37 cellular contexts compared by ENCODE assay signal in the genomic region with DNA sequence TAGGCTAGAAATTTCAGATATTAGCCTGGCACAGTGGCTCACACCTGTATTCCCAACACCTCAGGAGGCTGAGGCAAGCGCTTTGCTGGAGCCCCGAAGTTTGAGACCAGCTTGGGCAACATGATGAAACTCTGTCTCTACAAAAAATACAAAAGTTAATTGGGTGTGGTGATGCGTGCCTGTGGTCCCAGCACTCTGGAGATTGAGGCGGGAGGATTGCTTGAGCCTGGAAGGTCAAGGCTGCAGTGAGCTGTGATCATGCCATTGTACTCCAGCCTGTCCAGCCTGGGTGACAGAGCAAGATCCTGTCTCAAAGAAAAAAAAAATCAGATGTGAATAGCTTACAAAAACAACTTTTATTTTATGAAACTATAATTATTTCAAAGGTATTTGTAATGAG. TPM values are rescaled to one million over a fixed set of nuclear protein-coding genes. Genes with fewer than 3 reads are reported as not detected.
A peak's percentile ranks its signal among the peaks of the same experiment; 100 is the strongest.
DNase-seq lines count a peak whose midpoint lies in the region; ATAC-seq, FAIRE-seq and TF ChIP-seq lines count a peak whose summit lies in the region.
"Had no signal": no experiment of that assay in that cellular context is flagged by ENCODE, and none has a peak within 500 bp of the region (broad histone marks: within the 10 kb centered on the region; RNA-seq: fewer than 3 reads in every experiment).

No MANE protein-coding gene starts in this region.

- no peak overlapping the region for H3K9ac ChIP-seq in HepG2 (ENCODE audit: insufficient read depth, low read depth, low read length)
- H3K9ac ChIP-seq: parathyroid adenoma had no signal

- H3K4me3 Mint-ChIP-seq in stimulated activated effector memory CD8-positive, alpha-beta T cell treated with anti-CD3 and anti-CD28 coated beads, Interleukin-12 subunit alpha, Interleukin-12 subunit beta, amount 100 ng/mL, for 72 hours = no peak overlapping the region
- H3K4me3 Mint-ChIP-seq: activated CD4-positive, alpha-beta memory T cell treated with anti-CD3 and anti-CD28 coated beads, Interleukin-2, amount 10 ng/mL, durations not matched to agents 7 days and 5 days; activated naive CD4-positive, alpha-beta T cell treated with anti-CD3 and anti-CD28 coated beads for 36 hours; activated T-helper 1 cell treated with anti-CD3 and anti-CD28 coated beads, Interleukin-12 subunit alpha, Interleukin-12 subunit beta, Interleukin-2, Interleukin-4 antibody, amounts not matched to agents 30 ng/mL and 10 ng/mL and 1 ng/mL, durations not matched to agents 14 hours and 24 hours and 36 hours; CD4-positive, alpha-beta T cell; natural killer cell treated with Interleukin-12 subunit alpha and Interleukin-12 subunit beta and Interleukin-15 and Interleukin-18, amount 100 ng/mL, for 72 hours; T-helper 2 cell treated with Interferon-gamma antibody and Interleukin-4, amounts not matched to agents 5 μg/mL and 100 μg/mL, for 36 hours; type B pancreatic cell had no signal

- TF ChIP-seq EP300 in HepG2 (IDR thresholded peaks at IDR 0.05; ENCODE audit: low read depth in 2 of 2, low read length in 2 of 2) (no peak), HepG2 (CRISPR knock-in tag; IDR thresholded peaks at IDR 0.05; ENCODE audit: borderline replicate concordance) (no peak)

- CTCF ChIA-PET in HepG2 (lab: Yijun Ruan, JAX; ENCODE audit: low intra/inter-chr PET ratio, low total read pairs) = no interaction called here

- H3K4me1 ChIP-seq in HepG2 (ENCODE audit: insufficient read depth, low read length) (peaks cover 9% of the 10 kb centered on the region), right lobe of liver (no peaks in the 10 kb centered on the region)
- H3K4me1 ChIP-seq: body of pancreas, parathyroid adenoma, right atrium auricular region had no signal

- no peak overlapping the region for H3K27ac Mint-ChIP-seq in stimulated activated effector memory CD8-positive, alpha-beta T cell treated with anti-CD3 and anti-CD28 coated beads, Interleukin-12 subunit alpha, Interleukin-12 subunit beta, amount 100 ng/mL, for 72 hours
- H3K27ac Mint-ChIP-seq: activated CD4-positive, alpha-beta memory T cell treated with anti-CD3 and anti-CD28 coated beads, Interleukin-2, amount 10 ng/mL, durations not matched to agents 7 days and 5 days; activated naive CD4-positive, alpha-beta T cell treated with anti-CD3 and anti-CD28 coated beads for 36 hours; activated T-helper 1 cell treated with anti-CD3 and anti-CD28 coated beads, Interleukin-12 subunit alpha, Interleukin-12 subunit beta, Interleukin-2, Interleukin-4 antibody, amounts not matched to agents 30 ng/mL and 10 ng/mL and 1 ng/mL, durations not matched to agents 14 hours and 24 hours and 36 hours; CD4-positive, alpha-beta T cell; natural killer cell treated with Interleukin-12 subunit alpha and Interleukin-12 subunit beta and Interleukin-15 and Interleukin-18, amount 100 ng/mL, for 72 hours; T-helper 2 cell treated with Interferon-gamma antibody and Interleukin-4, amounts not matched to agents 5 μg/mL and 100 μg/mL, for 36 hours; type B pancreatic cell had no signal

- H3K27ac ChIP-seq in HepG2 (ENCODE audit: extremely low read length, insufficient read depth, low read length) (no peak overlapping the region), right lobe of liver (no peak overlapping the region)
- H3K27ac ChIP-seq: body of pancreas, parathyroid adenoma, right atrium auricular region had no signal

- H3K36me3 ChIP-seq in HepG2 (replicated peaks in 1 of 2; ENCODE audit: control insufficient read depth in 1 of 2, insufficient read depth in 2 of 2, low read length in 2 of 2) (no peaks in the 10 kb centered on the region), right lobe of liver (no peaks in the 10 kb centered on the region)
- H3K36me3 ChIP-seq: right atrium auricular region had no signal

- no peak overlapping the region for H2AFZ ChIP-seq in HepG2 (ENCODE audit: low read length)
- H2AFZ ChIP-seq: parathyroid adenoma had no signal

- no peaks in the 10 kb centered on the region for H3K27me3 ChIP-seq in HepG2 (ENCODE audit: control insufficient read depth in 1 of 2, insufficient read depth in 2 of 2, low read length in 2 of 2)
- H3K27me3 ChIP-seq in right lobe of liver = no peaks in the 10 kb centered on the region
- H3K27me3 ChIP-seq: body of pancreas, MG63, right atrium auricular region had no signal

- no peak overlapping the region for H3K4me2 ChIP-seq in HepG2 (ENCODE audit: low read depth, low read length)

- POLR2A ChIA-PET in HepG2 (lab: Yijun Ruan, JAX) = interaction anchor here (2.2 kb wide), 1 partner anchor 15 kb away, joined by 8 read pairs; a partner anchor contains a TSS

- H3K9me3 ChIP-seq in HepG2 (ENCODE audit: low read length) (no peaks in the 10 kb centered on the region), right lobe of liver (no peaks in the 10 kb centered on the region)
- H3K9me3 ChIP-seq: body of pancreas, MG63, mucosa of descending colon, right atrium auricular region had no signal

- TF ChIP-seq POLR2A in HepG2 (IDR thresholded peaks at IDR 0.05; ENCODE audit: insufficient read depth in 1 of 2, low read depth in 2 of 2, low read length in 2 of 2) (no peak), right lobe of liver (IDR thresholded peaks at IDR 0.05) (no peak)

- no peaks in the 10 kb centered on the region for H4K20me1 ChIP-seq in HepG2 (ENCODE audit: insufficient read depth, low read length)

- H3K36me3 Mint-ChIP-seq in stimulated activated effector memory CD8-positive, alpha-beta T cell treated with anti-CD3 and anti-CD28 coated beads, Interleukin-12 subunit alpha, Interleukin-12 subunit beta, amount 100 ng/mL, for 72 hours = no peaks in the 10 kb centered on the region
- H3K36me3 Mint-ChIP-seq: natural killer cell treated with Interleukin-12 subunit alpha and Interleukin-12 subunit beta and Interleukin-15 and Interleukin-18, amount 100 ng/mL, for 72 hours had no signal

- no peaks in the 10 kb centered on the region for H3K4me1 Mint-ChIP-seq in stimulated activated effector memory CD8-positive, alpha-beta T cell treated with anti-CD3 and anti-CD28 coated beads, Interleukin-12 subunit alpha, Interleukin-12 subunit beta, amount 100 ng/mL, for 72 hours
- H3K4me1 Mint-ChIP-seq: activated CD4-positive, alpha-beta memory T cell treated with anti-CD3 and anti-CD28 coated beads, Interleukin-2, amount 10 ng/mL, durations not matched to agents 7 days and 5 days had no signal

- H3K4me3 ChIP-seq in HepG2 (replicated peaks in 1 of 3; ENCODE audit: insufficient read depth in 1 of 3, low read depth in 2 of 3, low read length in 3 of 3) = no peak overlapping the region
- no peak overlapping the region for H3K4me3 ChIP-seq in right lobe of liver
- H3K4me3 ChIP-seq: body of pancreas, lung, MG63, mucosa of descending colon, right atrium auricular region had no signal

- in situ Hi-C loops in HepG2 (cut with HindIII; ENCODE audit: extremely low pct_ligation_motif_present, low pct_unique_long_range_greater_than_20kb) = no loop called here

- DNase-seq in HepG2 (ENCODE audit: low spot score) (peak; percentile 35), right lobe of liver (no peak), glomerular visceral epithelial cell (ENCODE audit: extremely low spot score) (peak; percentile 51), renal cortical epithelial cell (ENCODE audit: low read depth) (peak; percentile 51), NCI-H510A treated with DMSO at 0.1 percent for 48 hours (lab: John Stamatoyannopoulos, UW) (no peak), occipital lobe (lab: John Stamatoyannopoulos, UW) (no peak)
- no peak for DNase-seq in stimulated activated effector memory CD8-positive, alpha-beta T cell treated with anti-CD3 and anti-CD28 coated beads, Interleukin-12 subunit alpha, Interleukin-12 subunit beta, amount 100 ng/mL, for 72 hours (ENCODE audit: low spot score in 2 of 2)
- DNase-seq: activated CD4-positive, alpha-beta memory T cell treated with anti-CD3 and anti-CD28 coated beads, Interleukin-2, amount 10 ng/mL, durations not matched to agents 7 days and 5 days; activated CD8-positive, alpha-beta memory T cell treated with anti-CD3 and anti-CD28 coated beads, Interleukin-2, amount 50 U/mL, for 48 hours; activated naive CD4-positive, alpha-beta T cell treated with anti-CD3 and anti-CD28 coated beads for 36 hours; AML-193; body of pancreas; CD4-positive, alpha-beta T cell; cerebellar nuclear complex; GOT3; KG1; kidney glomerular epithelial cell; MG63; mucosa of descending colon; NCI-H1105 treated with DMSO at 0.1 percent for 48 hours; NCI-H2081; NCI-H526 treated with DMSO at 0.1 percent for 48 hours; SIG-M5; stimulated activated CD4-positive, alpha-beta T cell treated with anti-CD3 and anti-CD28 coated beads, Interleukin-4, amount 100 ng/mL, for 24 hours had no signal

- TF ChIP-seq CTCF in HepG2 (CRISPR knock-in tag; IDR thresholded peaks at IDR 0.05) (no peak), right lobe of liver (IDR thresholded peaks at IDR 0.05) (no peak)

- 83% methylated on average over 4 of the region's 4 CpGs for WGBS in HepG2 (ENCODE audit: low lambda C conversion rate)
- WGBS in right lobe of liver (ENCODE audit: insufficient coverage, low coverage, low lambda C conversion rate, missing lambda C conversion rate) = 97% methylated on average over 4 of the region's 4 CpGs

- BruUV-seq in HepG2 (replicated peaks; lab: Mats Ljungman, UMichigan) = no TSS peak

- FAIRE-seq in HepG2 (lab: Jason Lieb, UNC) = no peak
- FAIRE-seq: D721Med, frontal cortex, HTR-8/SVneo had no signal

- H3K9me3 Mint-ChIP-seq in stimulated activated effector memory CD8-positive, alpha-beta T cell treated with anti-CD3 and anti-CD28 coated beads, Interleukin-12 subunit alpha, Interleukin-12 subunit beta, amount 100 ng/mL, for 72 hours = peaks cover 3% of the 10 kb centered on the region
- H3K9me3 Mint-ChIP-seq: activated CD4-positive, alpha-beta memory T cell treated with anti-CD3 and anti-CD28 coated beads, Interleukin-2, amount 10 ng/mL, durations not matched to agents 7 days and 5 days; activated T-helper 1 cell treated with anti-CD3 and anti-CD28 coated beads, Interleukin-12 subunit alpha, Interleukin-12 subunit beta, Interleukin-2, Interleukin-4 antibody, amounts not matched to agents 30 ng/mL and 10 ng/mL and 1 ng/mL, durations not matched to agents 14 hours and 24 hours and 36 hours; natural killer cell treated with Interleukin-12 subunit alpha and Interleukin-12 subunit beta and Interleukin-15 and Interleukin-18, amount 100 ng/mL, for 72 hours; T-helper 2 cell treated with Interferon-gamma antibody and Interleukin-4, amounts not matched to agents 5 μg/mL and 100 μg/mL, for 36 hours had no signal

- TF ChIP-seq RAD21 in HepG2 (CRISPR knock-in tag; IDR thresholded peaks at IDR 0.05) = no peak

- ATAC-seq in HepG2 (no peak), right lobe of liver (no peak), HG03378 (IDR thresholded peaks at IDR 0.05; ENCODE audit: unreplicated experiment) (no peak)
- no peak for ATAC-seq in stimulated activated effector memory CD8-positive, alpha-beta T cell treated with anti-CD3 and anti-CD28 coated beads, Interleukin-12 subunit alpha, Interleukin-12 subunit beta, amount 100 ng/mL, for 72 hours
- ATAC-seq: body of pancreas; esophagus mucosa; mucosa of descending colon; natural killer cell treated with Interleukin-12 subunit alpha and Interleukin-12 subunit beta and Interleukin-15 and Interleukin-18, amount 100 ng/mL, for 72 hours; Panc1 had no signal

- intact Hi-C loops in HepG2 (cut with micrococcal nuclease; ENCODE audit: unreplicated experiment) = no loop called here
- intact Hi-C loops in right lobe of liver (cut with DNase I) = no loop called here

- H3K79me2 ChIP-seq in HepG2 (ENCODE audit: insufficient read depth, low read length) = no peaks in the 10 kb centered on the region
- H3K79me2 ChIP-seq: parathyroid adenoma had no signal

RNA-seq across cellular contexts. Expression of a gene that starts 15.1 kb away (rescaled TPM):
- total RNA-seq in HepG2 (2016; rRNA removed; fragmentation: Illumina TruSeq; extraction: Trizol) = 5.4 and 6.8 TPM in 2 replicates
- 2.0 TPM in 2 replicates for total RNA-seq in HepG2 (2016; cell fraction: cytosol; rRNA removed; fragmentation: Illumina TruSeq; extraction: Trizol; ENCODE audit: low read depth)
- 5.7 and 5.8 TPM in 2 replicates for total RNA-seq in HepG2 (2016; cell fraction: insoluble cytoplasmic fraction; rRNA removed; fragmentation: Illumina TruSeq; extraction: Trizol)
- 2.6 and 3.1 TPM in 2 replicates for total RNA-seq in HepG2 (2016; cell fraction: membrane; rRNA removed; fragmentation: Illumina TruSeq; extraction: Trizol)
- 6.2 and 6.7 TPM in 2 replicates for total RNA-seq in HepG2 (2016; cell fraction: nucleus; rRNA removed; fragmentation: Illumina TruSeq; extraction: Trizol)
- 2.4 and 2.8 TPM in 2 replicates for polyA plus RNA-seq in HepG2 (2011; rRNA removed)
- 2.1 and 3.8 TPM in 2 replicates for polyA plus RNA-seq in HepG2 (2011; cell fraction: cytosol; rRNA removed)
- 2.3 and 5.0 TPM in 2 replicates for polyA plus RNA-seq in HepG2 (2011; cell fraction: nucleus; rRNA removed)
- polyA plus RNA-seq in HepG2 (2012) = 1.7 and 1.9 TPM in 2 replicates
- 0.20 and 0.24 TPM in 2 replicates for polyA plus RNA-seq in HepG2 (2016; cell fraction: cytosol; fragmentation: Illumina TruSeq; extraction: Trizol; ENCODE audit: low read depth)
- polyA plus RNA-seq in HepG2 (2016; cell fraction: insoluble cytoplasmic fraction; fragmentation: Illumina TruSeq; extraction: Trizol; ENCODE audit: low read depth) = 4.1 and 4.7 TPM in 2 replicates
- polyA plus RNA-seq in HepG2 (2016; cell fraction: membrane; fragmentation: Illumina TruSeq; extraction: Trizol; ENCODE audit: low read depth) = 0.74 and 0.77 TPM in 2 replicates
- polyA plus RNA-seq in HepG2 (2016; cell fraction: nucleus; fragmentation: Illumina TruSeq; extraction: Trizol; ENCODE audit: insufficient read depth, low read depth) = 3.5 and 3.8 TPM in 2 replicates
- 8.0 and 25.7 TPM in 2 replicates for polyA minus RNA-seq in HepG2 (2011; rRNA and poly(A)+ RNA removed; ENCODE audit: low replicate concordance)
- 3.9 and 4.9 TPM in 2 replicates for polyA minus RNA-seq in HepG2 (2011; cell fraction: cytosol; rRNA and poly(A)+ RNA removed)
- polyA minus RNA-seq in HepG2 (2011; cell fraction: nucleus; rRNA and poly(A)+ RNA removed) = 11.9 and 14.0 TPM in 2 replicates
- 10 to 100 TPM in 1 of 6 experiments, 1 to 10 TPM in 5; 4.2 to 23.7 (median 5.9) TPM for total RNA-seq in right lobe of liver
- total RNA-seq in renal cortical epithelial cell = 88.8 and 301 TPM in 2 replicates
- 20.3 TPM for total RNA-seq in occipital lobe

Comparison
In these comparisons a context has a peak if more than half of its experiments do, and no peak if none do; other contexts are left out.
1. DNase-seq: peak in HepG2 (single experiment), glomerular visceral epithelial cell (single experiment) and renal cortical epithelial cell (single experiment); none in right lobe of liver (0 of 3), NCI-H510A treated with DMSO at 0.1 percent for 48 hours (single experiment), stimulated activated effector memory CD8-positive, alpha-beta T cell treated with anti-CD3 and anti-CD28 coated beads, Interleukin-12 subunit alpha, Interleukin-12 subunit beta, amount 100 ng/mL, for 72 hours (0 of 2) and occipital lobe (single experiment).